Comparison of ENCODE assay signal across 24 cellular contexts in the genomic region with DNA sequence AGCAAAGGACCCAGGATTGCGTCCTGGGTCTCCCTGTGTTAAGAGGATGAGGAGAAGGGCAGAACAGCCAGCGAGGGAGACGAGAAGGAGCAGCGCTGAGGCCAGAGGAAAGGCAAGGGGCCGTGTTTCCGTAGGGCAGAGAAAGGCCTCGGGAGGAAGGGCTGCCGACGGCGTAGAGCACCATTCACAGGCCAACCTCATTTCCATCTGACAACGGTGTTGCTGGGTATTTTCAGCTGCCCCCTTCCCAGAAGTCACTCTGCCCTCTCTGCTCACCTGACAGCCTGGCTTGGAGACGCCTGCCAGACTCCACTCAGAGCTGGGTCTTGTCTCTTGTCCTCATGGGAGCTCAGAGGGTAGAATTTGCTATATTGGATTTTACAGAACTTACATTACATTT.
"Had no signal": no experiment of that assay in that cellular context is flagged by ENCODE, and none has a peak within 500 bp of the region (broad histone marks: within the 10 kb centered on the region; RNA-seq: fewer than 3 reads in every experiment).

No MANE protein-coding gene starts in this region.

- H3K27me3 ChIP-seq: esophagus muscularis mucosa, foreskin keratinocyte, left lung, pancreas, suprapubic skin, tibial artery, upper lobe of right lung had no signal

- H3K27ac ChIP-seq: esophagus muscularis mucosa, foreskin keratinocyte, left lung, pancreas, psoas muscle, SK-N-MC, suprapubic skin, tibial artery, upper lobe of right lung had no signal

- H3K9me3 Mint-ChIP-seq: activated naive CD8-positive, alpha-beta T cell treated with anti-CD3 and anti-CD28 coated beads, Interleukin-2, amount 10 ng/mL, durations not matched to agents 7 days and 5 days; activated T-cell treated with anti-CD3 and anti-CD28 coated beads, Interleukin-2, amount 50 U/mL, for 24 hours; activated T-helper 17 cell treated with anti-CD3 and anti-CD28 coated beads, Interleukin-2, amount 50 U/mL, for 72 hours; endodermal cell; nephron; T-helper 1 cell treated with Interleukin-12 subunit alpha and Interleukin-12 subunit beta and Interleukin-4 antibody, amounts not matched to agents 30 μg/mL and 1 μg/mL, for 36 hours had no signal

- H3K27me3 Mint-ChIP-seq: activated naive CD8-positive, alpha-beta T cell treated with anti-CD3 and anti-CD28 coated beads, Interleukin-2, amount 10 ng/mL, durations not matched to agents 7 days and 5 days; activated T-cell treated with anti-CD3 and anti-CD28 coated beads, Interleukin-2, amount 50 U/mL, for 24 hours; activated T-helper 17 cell treated with anti-CD3 and anti-CD28 coated beads, Interleukin-2, amount 50 U/mL, for 72 hours had no signal

- H3K27ac Mint-ChIP-seq: endodermal cell, nephron had no signal

- ATAC-seq: activated T-helper 17 cell treated with anti-CD3 and anti-CD28 coated beads, Interleukin-2, amount 50 U/mL, for 72 hours; foreskin keratinocyte; left lung; pancreas; psoas muscle; upper lobe of right lung had no signal

- H3K4me1 Mint-ChIP-seq: nephron had no signal

- H3K4me3 Mint-ChIP-seq: activated T-cell treated with anti-CD3 and anti-CD28 coated beads, Interleukin-2, amount 50 U/mL, for 24 hours; endodermal cell; nephron; T-helper 1 cell treated with Interleukin-12 subunit alpha and Interleukin-12 subunit beta and Interleukin-4 antibody, amounts not matched to agents 30 μg/mL and 1 μg/mL, for 36 hours had no signal

- DNase-seq: activated CD4-positive, alpha-beta T cell treated with anti-CD3 and anti-CD28 coated beads, Interleukin-2, amount 50 U/mL, for 48 hours; activated CD8-positive, alpha-beta memory T cell treated with anti-CD3 and anti-CD28 coated beads, Interleukin-2, amount 50 U/mL, for 48 hours; activated gamma-delta T cell treated with Interleukin-2 at 50 U/mL for 16 hours; activated naive CD8-positive, alpha-beta T cell treated with anti-CD3 and anti-CD28 coated beads, Interleukin-2, amount 10 ng/mL, durations not matched to agents 7 days and 5 days; activated T-cell treated with anti-CD3 and anti-CD28 coated beads, Interleukin-2, amount 50 U/mL, for 24 hours; amniotic stem cell; central memory CD4-positive, alpha-beta T cell; endodermal cell; foreskin keratinocyte; kidney glomerular epithelial cell; left lung; pancreas; psoas muscle; stimulated activated CD4-positive, alpha-beta T cell treated with anti-CD3 and anti-CD28 coated beads, Interleukin-15, amount 100 ng/mL, for 24 hours; stimulated activated CD4-positive, alpha-beta T cell treated with anti-CD3 and anti-CD28 coated beads, Interleukin-2, amount 100 ng/mL, for 24 hours; stimulated activated naive CD4-positive, alpha-beta T cell; tibial artery; upper lobe of right lung had no signal

- H3K4me1 ChIP-seq: foreskin keratinocyte, left lung, pancreas, psoas muscle, suprapubic skin, tibial artery, upper lobe of right lung had no signal

- H3K9me3 ChIP-seq: esophagus muscularis mucosa, left lung, pancreas, psoas muscle, suprapubic skin, tibial artery, upper lobe of right lung had no signal
